In genomic region chr5:135598691-135599395, GRCh38 we compare ENCODE assay signal across 1 cellular context.
TF ChIP-seq lines count a peak whose summit lies in the region.

No MANE protein-coding gene starts in this region.

TF ChIP-seq in H1, 55 proteins besides CTCF, POLR2A, EP300 and RAD21:
- TF ChIP-seq CHD7 (IDR thresholded peaks at IDR 0.05; ENCODE audit: insufficient replicate concordance, low read length) (no peak), NANOG (IDR thresholded peaks at IDR 0.05; ENCODE audit: insufficient read depth, low read depth, low read length, poor library complexity, severe bottlenecking) (no peak), BACH1 (IDR thresholded peaks at IDR 0.05; ENCODE audit: low read length) (no peak), KDM4A (IDR thresholded peaks at IDR 0.05; ENCODE audit: low read depth, low read length, severe bottlenecking) (no peak), JUND (IDR thresholded peaks at IDR 0.05; ENCODE audit: low read length) (no peak), KDM5A (IDR thresholded peaks at IDR 0.05; ENCODE audit: low read length) (no peak), POLR2AphosphoS5 (IDR thresholded peaks at IDR 0.05; ENCODE audit: low read depth, low read length) (no peak), ATF3 (IDR thresholded peaks at IDR 0.05; ENCODE audit: insufficient read depth, low read depth, low read length) (no peak), SUZ12 (IDR thresholded peaks at IDR 0.05; ENCODE audit: low read length) (no peak), SP1 (IDR thresholded peaks at IDR 0.05; ENCODE audit: low read depth, low read length) (no peak), TAF1 (IDR thresholded peaks at IDR 0.05; ENCODE audit: low read depth, low read length) (no peak)
